In genomic region chr2:60552096-60552850, GRCh38 we compare ENCODE assay signal across 1 cellular context.
TF ChIP-seq lines count a peak whose summit lies in the region.

No MANE protein-coding gene starts in this region.

TF ChIP-seq in WTC11, 78 proteins besides CTCF, POLR2A, EP300 and RAD21 (continued from another document):
- TF ChIP-seq, protein P1, sequence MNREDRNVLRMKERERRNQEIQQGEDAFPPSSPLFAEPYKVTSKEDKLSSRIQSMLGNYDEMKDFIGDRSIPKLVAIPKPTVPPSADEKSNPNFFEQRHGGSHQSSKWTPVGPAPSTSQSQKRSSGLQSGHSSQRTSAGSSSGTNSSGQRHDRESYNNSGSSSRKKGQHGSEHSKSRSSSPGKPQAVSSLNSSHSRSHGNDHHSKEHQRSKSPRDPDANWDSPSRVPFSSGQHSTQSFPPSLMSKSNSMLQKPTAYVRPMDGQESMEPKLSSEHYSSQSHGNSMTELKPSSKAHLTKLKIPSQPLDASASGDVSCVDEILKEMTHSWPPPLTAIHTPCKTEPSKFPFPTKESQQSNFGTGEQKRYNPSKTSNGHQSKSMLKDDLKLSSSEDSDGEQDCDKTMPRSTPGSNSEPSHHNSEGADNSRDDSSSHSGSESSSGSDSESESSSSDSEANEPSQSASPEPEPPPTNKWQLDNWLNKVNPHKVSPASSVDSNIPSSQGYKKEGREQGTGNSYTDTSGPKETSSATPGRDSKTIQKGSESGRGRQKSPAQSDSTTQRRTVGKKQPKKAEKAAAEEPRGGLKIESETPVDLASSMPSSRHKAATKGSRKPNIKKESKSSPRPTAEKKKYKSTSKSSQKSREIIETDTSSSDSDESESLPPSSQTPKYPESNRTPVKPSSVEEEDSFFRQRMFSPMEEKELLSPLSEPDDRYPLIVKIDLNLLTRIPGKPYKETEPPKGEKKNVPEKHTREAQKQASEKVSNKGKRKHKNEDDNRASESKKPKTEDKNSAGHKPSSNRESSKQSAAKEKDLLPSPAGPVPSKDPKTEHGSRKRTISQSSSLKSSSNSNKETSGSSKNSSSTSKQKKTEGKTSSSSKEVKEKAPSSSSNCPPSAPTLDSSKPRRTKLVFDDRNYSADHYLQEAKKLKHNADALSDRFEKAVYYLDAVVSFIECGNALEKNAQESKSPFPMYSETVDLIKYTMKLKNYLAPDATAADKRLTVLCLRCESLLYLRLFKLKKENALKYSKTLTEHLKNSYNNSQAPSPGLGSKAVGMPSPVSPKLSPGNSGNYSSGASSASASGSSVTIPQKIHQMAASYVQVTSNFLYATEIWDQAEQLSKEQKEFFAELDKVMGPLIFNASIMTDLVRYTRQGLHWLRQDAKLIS (CRISPR knock-in tag; IDR thresholded peaks at IDR 0.05; ENCODE audit: borderline replicate concordance), result 0 out of 2 replicates have a peak, but pooled peaks have one; percentile 42
- TF ChIP-seq, protein P2, sequence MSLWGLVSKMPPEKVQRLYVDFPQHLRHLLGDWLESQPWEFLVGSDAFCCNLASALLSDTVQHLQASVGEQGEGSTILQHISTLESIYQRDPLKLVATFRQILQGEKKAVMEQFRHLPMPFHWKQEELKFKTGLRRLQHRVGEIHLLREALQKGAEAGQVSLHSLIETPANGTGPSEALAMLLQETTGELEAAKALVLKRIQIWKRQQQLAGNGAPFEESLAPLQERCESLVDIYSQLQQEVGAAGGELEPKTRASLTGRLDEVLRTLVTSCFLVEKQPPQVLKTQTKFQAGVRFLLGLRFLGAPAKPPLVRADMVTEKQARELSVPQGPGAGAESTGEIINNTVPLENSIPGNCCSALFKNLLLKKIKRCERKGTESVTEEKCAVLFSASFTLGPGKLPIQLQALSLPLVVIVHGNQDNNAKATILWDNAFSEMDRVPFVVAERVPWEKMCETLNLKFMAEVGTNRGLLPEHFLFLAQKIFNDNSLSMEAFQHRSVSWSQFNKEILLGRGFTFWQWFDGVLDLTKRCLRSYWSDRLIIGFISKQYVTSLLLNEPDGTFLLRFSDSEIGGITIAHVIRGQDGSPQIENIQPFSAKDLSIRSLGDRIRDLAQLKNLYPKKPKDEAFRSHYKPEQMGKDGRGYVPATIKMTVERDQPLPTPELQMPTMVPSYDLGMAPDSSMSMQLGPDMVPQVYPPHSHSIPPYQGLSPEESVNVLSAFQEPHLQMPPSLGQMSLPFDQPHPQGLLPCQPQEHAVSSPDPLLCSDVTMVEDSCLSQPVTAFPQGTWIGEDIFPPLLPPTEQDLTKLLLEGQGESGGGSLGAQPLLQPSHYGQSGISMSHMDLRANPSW (CRISPR knock-in tag; conservative IDR thresholded peaks at IDR 0.05; ENCODE audit: low read depth), result no peak
